Comparison of ENCODE assay signal across 8 cellular contexts in the genomic region with DNA sequence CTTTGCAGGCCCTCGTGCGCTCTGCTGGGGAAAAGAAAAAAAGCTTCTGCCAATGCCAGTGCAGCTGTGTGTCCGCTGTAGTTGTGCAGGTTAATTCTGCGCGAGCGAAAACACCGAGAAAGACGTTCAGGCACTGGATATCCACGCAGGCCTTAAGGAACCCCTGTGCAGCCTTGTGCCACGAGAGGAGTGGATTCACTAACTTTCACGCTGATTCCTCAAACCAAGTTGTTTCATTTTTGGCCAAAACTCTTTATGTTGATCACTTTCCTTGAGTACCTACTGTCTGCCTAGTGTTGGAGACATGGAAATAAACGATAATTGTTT. TPM values are rescaled to one million over a fixed set of nuclear protein-coding genes. Genes with fewer than 3 reads are reported as not detected.
DNase-seq lines count a peak whose midpoint lies in the region; ATAC-seq and TF ChIP-seq lines count a peak whose summit lies in the region.

No MANE protein-coding gene starts in this region.

- H3K4me3 Mint-ChIP-seq in endodermal cell (no peak overlapping the region), neural progenitor cell (no peak overlapping the region), T-helper 17 cell (no peak overlapping the region)
- no peak overlapping the region for H3K4me3 Mint-ChIP-seq in activated naive CD8-positive, alpha-beta T cell treated with anti-CD3 and anti-CD28 coated beads, Interleukin-2, amount 50 U/mL, for 24 hours

- H2AFZ ChIP-seq in KMS-11 (ENCODE audit: low read depth), result peak overlapping the region; percentile 81
- H2AFZ ChIP-seq in neural progenitor cell (replicated peaks), result peak overlapping the region; percentile 75

- H3K27me3 ChIP-seq in BJ (ENCODE audit: control insufficient read depth, insufficient read depth, low read length) (no peaks in the 10 kb centered on the region), KMS-11 (ENCODE audit: insufficient read depth, low read depth) (no peaks in the 10 kb centered on the region), endodermal cell (ENCODE audit: control insufficient read depth, insufficient read depth, low read length, poor library complexity, severe bottlenecking) (no peaks in the 10 kb centered on the region), neural progenitor cell (no peaks in the 10 kb centered on the region)

- H3K9me3 ChIP-seq in endodermal cell (ENCODE audit: control insufficient read depth, low read length) (no peaks in the 10 kb centered on the region), neural progenitor cell (ENCODE audit: low read depth) (no peaks in the 10 kb centered on the region), T-helper 17 cell (ENCODE audit: control insufficient read depth, low read length, poor library complexity, severe bottlenecking) (no peaks in the 10 kb centered on the region)

- DNase-seq in BJ (ENCODE audit: low read depth) (no peak), endodermal cell (no peak), neural progenitor cell (ENCODE audit: low spot score) (no peak), T-helper 17 cell (no peak), DMS153 treated with DMSO at 0.1 percent for 48 hours (lab: John Stamatoyannopoulos, UW; ENCODE audit: unreplicated experiment) (no peak)
- no peak for DNase-seq in activated naive CD8-positive, alpha-beta T cell treated with anti-CD3 and anti-CD28 coated beads, Interleukin-2, amount 50 U/mL, for 24 hours

- H3K36me3 Mint-ChIP-seq in endodermal cell (ENCODE audit: low read depth), result peaks cover 1% of the 10 kb centered on the region
- H3K36me3 Mint-ChIP-seq in neural progenitor cell, result peaks cover 2% of the 10 kb centered on the region
- peaks cover 5% of the 10 kb centered on the region for H3K36me3 Mint-ChIP-seq in activated naive CD8-positive, alpha-beta T cell treated with anti-CD3 and anti-CD28 coated beads, Interleukin-2, amount 50 U/mL, for 24 hours (ENCODE audit: low read depth)
- H3K36me3 Mint-ChIP-seq in T-helper 17 cell (ENCODE audit: low read depth), result no peaks in the 10 kb centered on the region

- H3K27ac Mint-ChIP-seq in endodermal cell (no peak overlapping the region), neural progenitor cell (no peak overlapping the region), T-helper 17 cell (no peak overlapping the region)
- H3K27ac Mint-ChIP-seq in activated naive CD8-positive, alpha-beta T cell treated with anti-CD3 and anti-CD28 coated beads, Interleukin-2, amount 50 U/mL, for 24 hours, result no peak overlapping the region

- ATAC-seq in activated naive CD8-positive, alpha-beta T cell treated with anti-CD3 and anti-CD28 coated beads, Interleukin-2, amount 50 U/mL, for 24 hours, result no peak
- ATAC-seq in T-helper 17 cell, result no peak
- no peak for ATAC-seq in GM21576 (IDR thresholded peaks at IDR 0.05; ENCODE audit: unreplicated experiment)

- TF ChIP-seq CTCF in BJ (IDR thresholded peaks at IDR 0.05; ENCODE audit: insufficient read depth, low read depth, low read length) (no peak), KMS-11 (conservative IDR thresholded peaks at IDR 0.05; ENCODE audit: low read depth, low read length) (no peak), endodermal cell (conservative IDR thresholded peaks at IDR 0.05) (no peak), neural progenitor cell (IDR thresholded peaks at IDR 0.05) (no peak)

- peaks cover 34% of the 10 kb centered on the region for H3F3A ChIP-seq in neural progenitor cell (ENCODE audit: low read depth)

- H3K36me3 ChIP-seq in BJ (ENCODE audit: control insufficient read depth, insufficient read depth, low read length) (no peaks in the 10 kb centered on the region), KMS-11 (ENCODE audit: insufficient read depth) (no peaks in the 10 kb centered on the region), endodermal cell (ENCODE audit: control insufficient read depth, insufficient read depth, low read length) (peaks cover under 1% of the 10 kb centered on the region), neural progenitor cell (no peaks in the 10 kb centered on the region)

- H3K79me2 ChIP-seq in KMS-11 (ENCODE audit: insufficient read depth, low read depth), result peaks cover 42% of the 10 kb centered on the region
- peaks cover 69% of the 10 kb centered on the region for H3K79me2 ChIP-seq in neural progenitor cell (ENCODE audit: low read depth)

- H3K9me3 Mint-ChIP-seq in endodermal cell (no peaks in the 10 kb centered on the region), neural progenitor cell (no peaks in the 10 kb centered on the region)
- H3K9me3 Mint-ChIP-seq in activated naive CD8-positive, alpha-beta T cell treated with anti-CD3 and anti-CD28 coated beads, Interleukin-2, amount 50 U/mL, for 24 hours, result no peaks in the 10 kb centered on the region

- H4K20me1 ChIP-seq in KMS-11 (ENCODE audit: insufficient read depth) (peaks cover 34% of the 10 kb centered on the region), neural progenitor cell (ENCODE audit: low read depth) (peaks cover 36% of the 10 kb centered on the region)

- H3K27me3 Mint-ChIP-seq in endodermal cell (ENCODE audit: insufficient read depth), result peaks cover 4% of the 10 kb centered on the region
- peaks cover 5% of the 10 kb centered on the region for H3K27me3 Mint-ChIP-seq in neural progenitor cell (ENCODE audit: insufficient read depth, low read depth)
- H3K27me3 Mint-ChIP-seq in activated naive CD8-positive, alpha-beta T cell treated with anti-CD3 and anti-CD28 coated beads, Interleukin-2, amount 50 U/mL, for 24 hours, result no peaks in the 10 kb centered on the region
- H3K27me3 Mint-ChIP-seq in T-helper 17 cell, result no peaks in the 10 kb centered on the region

- H3K4me3 ChIP-seq in BJ (ENCODE audit: low read depth, low read length) (peak overlapping the region; percentile 56), KMS-11 (IDR thresholded peaks at IDR 0.05; ENCODE audit: insufficient read depth, low read depth, low read length) (no peak overlapping the region), endodermal cell (ENCODE audit: low read length) (peak overlapping the region; percentile 81), neural progenitor cell (peak overlapping the region; percentile 99)

- WGBS in endodermal cell (ENCODE audit: insufficient coverage in 1 of 2, insufficient read length in 1 of 2), 2 experiments, result 14 to 17% methylated on average over 12 of the region's 12 CpGs

- H3K4me1 Mint-ChIP-seq in endodermal cell (peaks cover 5% of the 10 kb centered on the region), neural progenitor cell (peaks cover 19% of the 10 kb centered on the region), T-helper 17 cell (peaks cover 4% of the 10 kb centered on the region)
- peaks cover 8% of the 10 kb centered on the region for H3K4me1 Mint-ChIP-seq in activated naive CD8-positive, alpha-beta T cell treated with anti-CD3 and anti-CD28 coated beads, Interleukin-2, amount 50 U/mL, for 24 hours

- POLR2A ChIA-PET in BJ (lab: Charles Lee), result interaction anchor here (0.6 kb wide), 1 partner anchor 27 kb away, joined by 3 read pairs; no protein-coding TSS in a partner anchor

- peaks cover 37% of the 10 kb centered on the region for H3K4me1 ChIP-seq in KMS-11 (ENCODE audit: low read depth, poor library complexity, severe bottlenecking)
- peaks cover 5% of the 10 kb centered on the region for H3K4me1 ChIP-seq in endodermal cell (ENCODE audit: control insufficient read depth, insufficient read depth, low read length)
- peaks cover 36% of the 10 kb centered on the region for H3K4me1 ChIP-seq in neural progenitor cell

- H3K27ac ChIP-seq in KMS-11, result peak overlapping the region; percentile 94
- peak overlapping the region; percentile 99 for H3K27ac ChIP-seq in endodermal cell (ENCODE audit: low read depth, low read length)
- H3K27ac ChIP-seq in neural progenitor cell, result peak overlapping the region; percentile 99

- H3K9ac ChIP-seq in KMS-11 (peak overlapping the region; percentile 97), endodermal cell (ENCODE audit: extremely low read depth, low read length, poor library complexity, severe bottlenecking) (peak overlapping the region; percentile 85), neural progenitor cell (peak overlapping the region; percentile 67)

- CTCF ChIA-PET in BJ (lab: Yijun Ruan, JAX), result no interaction called here

- H3K4me2 ChIP-seq in KMS-11 (peak overlapping the region; percentile 84), neural progenitor cell (peak overlapping the region; percentile 95)

RNA-seq across cellular contexts. Expression of gene SCAF4, which starts 0.6 kb away (rescaled TPM):
- 4.1 and 4.8 TPM in 2 replicates for polyA plus RNA-seq in BJ (2011; rRNA removed)
- 7.5 and 11.1 TPM in 2 replicates for polyA minus RNA-seq in BJ (2011; rRNA and poly(A)+ RNA removed)
- total RNA-seq in endodermal cell (10 to 100 TPM; 61.3 to 67.8 TPM), neural progenitor cell (ENCODE audit: low replicate concordance) (27.0 and 31.9 TPM in 2 replicates), T-helper 17 cell (10 to 100 TPM; 53.8 to 61.3 TPM)
- polyA plus RNA-seq in endodermal cell (2013, experiment 1 of 2), result 50.3 TPM
- polyA plus RNA-seq in endodermal cell (2013, experiment 2 of 2), result 43.0 TPM
